In the genomic region with DNA sequence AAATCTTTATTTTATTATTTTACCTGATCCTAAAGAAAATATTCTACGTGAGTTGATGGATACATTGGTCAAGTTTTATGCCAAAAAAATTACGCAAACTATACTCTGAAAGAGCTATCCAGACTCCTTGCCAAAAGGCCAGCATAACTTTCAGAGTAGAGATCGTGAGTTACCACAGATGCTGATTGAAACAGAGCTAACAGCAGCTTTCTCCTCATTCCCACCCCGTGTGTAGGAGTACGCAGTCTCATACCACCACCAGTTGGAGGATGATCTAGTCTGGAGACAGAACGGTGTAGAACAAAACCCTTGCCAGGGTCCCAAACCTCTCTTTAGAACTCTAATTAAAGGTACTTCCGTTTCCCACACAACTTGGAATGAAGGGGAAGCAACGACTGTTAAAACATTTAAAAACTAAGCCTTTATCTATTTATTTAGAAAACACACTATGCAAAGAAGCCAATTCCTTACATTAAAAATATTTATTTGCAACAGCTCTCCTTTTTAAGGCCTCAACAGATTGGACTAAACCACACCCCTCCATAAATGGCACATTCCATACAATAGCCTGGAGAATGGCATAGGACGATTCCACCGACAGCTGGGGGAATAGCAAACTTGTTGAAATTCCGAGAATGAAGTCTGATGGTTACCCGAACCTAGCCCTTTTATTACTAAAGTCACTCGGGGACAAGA, we compare ENCODE assay signal across 8 cellular contexts. TPM values are rescaled to one million over a fixed set of nuclear protein-coding genes. Genes with fewer than 3 reads are reported as not detected.
DNase-seq lines count a peak whose midpoint lies in the region; ATAC-seq and TF ChIP-seq lines count a peak whose summit lies in the region.

No MANE protein-coding gene starts in this region.

- H3K4me3 ChIP-seq in fibroblast of mammary gland (ENCODE audit: control insufficient read depth, low read depth, low read length): peak overlapping the region; percentile 81

- peak; percentile 28 to 36 (median 32) for DNase-seq in stimulated activated CD4-positive, alpha-beta T cell treated with anti-CD3 and anti-CD28 coated beads, Interleukin-12 subunit alpha, Interleukin-12 subunit beta, amount 100 ng/mL, for 48 hours (ENCODE audit: low read depth in 2 of 3, low spot score in 1 of 3)
- DNase-seq in stimulated activated CD4-positive, alpha-beta T cell treated with anti-CD3 and anti-CD28 coated beads, Interleukin-12 subunit alpha, Interleukin-12 subunit beta, amount 100 ng/mL, for 4 hours: no peak
- DNase-seq in NCI-H146 (lab: John Stamatoyannopoulos, UW): peak; percentile 50
- peak; percentile 6 for DNase-seq in activated T-cell treated with anti-CD3 and anti-CD28 coated beads for 4 hours
- peak; percentile 80 for DNase-seq in fibroblast of mammary gland (ENCODE audit: low read depth)
- no peak for DNase-seq in omental fat pad (ENCODE audit: low spot score)
- DNase-seq in ecto neural progenitor cell (ENCODE audit: low spot score): no peak

- ATAC-seq in omental fat pad (ENCODE audit: low FRiP score) (peak; percentile 17), GM21825 (IDR thresholded peaks at IDR 0.05; ENCODE audit: unreplicated experiment) (no peak)

- TF ChIP-seq CTCF in fibroblast of mammary gland (conservative IDR thresholded peaks at IDR 0.05; ENCODE audit: control insufficient read depth, insufficient read depth, low read depth, low read length) (no peak), omental fat pad (IDR thresholded peaks at IDR 0.05) (no peak)

RNA-seq across cellular contexts. Expression of a gene that starts 1.4 kb away (rescaled TPM):
- 10 to 100 TPM; 54.8 to 84.8 (median 71.2) TPM for total RNA-seq in omental fat pad

RNA-seq across cellular contexts. Expression of a gene that starts 26.7 kb away (rescaled TPM):
- total RNA-seq in omental fat pad: 10 to 100 TPM; 14.4 to 26.9 (median 20.0) TPM

Comparison
In these comparisons a context has a peak if more than half of its experiments do, and no peak if none do; other contexts are left out.
1. DNase-seq: peak in stimulated activated CD4-positive, alpha-beta T cell treated with anti-CD3 and anti-CD28 coated beads, Interleukin-12 subunit alpha, Interleukin-12 subunit beta, amount 100 ng/mL, for 48 hours (3 of 3), NCI-H146 (single experiment), activated T-cell treated with anti-CD3 and anti-CD28 coated beads for 4 hours (single experiment) and fibroblast of mammary gland (single experiment); none in stimulated activated CD4-positive, alpha-beta T cell treated with anti-CD3 and anti-CD28 coated beads, Interleukin-12 subunit alpha, Interleukin-12 subunit beta, amount 100 ng/mL, for 4 hours (single experiment), omental fat pad (single experiment) and ecto neural progenitor cell (single experiment).